Comparison of ENCODE assay signal across 8 cellular contexts in the genomic region with DNA sequence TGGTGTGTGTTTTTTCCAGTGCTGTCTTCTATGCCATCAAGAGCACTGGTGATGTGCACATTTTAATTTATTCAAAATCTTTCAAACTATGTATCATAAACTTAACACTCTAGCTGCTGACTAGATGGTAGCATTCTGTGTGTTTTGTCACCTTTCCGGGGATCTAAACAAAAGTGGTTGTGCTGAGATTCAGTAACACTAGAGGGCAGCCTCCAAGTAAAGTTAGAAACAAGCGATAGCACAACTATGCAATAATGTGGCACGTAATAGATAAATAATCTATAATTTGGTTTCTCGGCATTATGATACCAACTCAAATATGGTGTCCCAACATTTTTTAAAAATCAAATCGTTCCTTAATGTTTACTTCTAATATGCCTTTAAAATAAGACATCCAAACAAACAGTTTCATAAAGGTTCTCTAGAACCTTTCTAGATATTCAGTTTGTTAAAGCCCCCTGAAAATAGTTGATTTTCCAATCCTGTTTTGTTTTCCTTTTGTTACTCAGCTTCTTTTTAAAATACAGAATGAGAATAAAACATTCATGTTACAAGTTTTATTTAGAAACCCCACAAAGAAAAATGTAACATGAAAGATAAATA. TPM values are rescaled to one million over a fixed set of nuclear protein-coding genes. Genes with fewer than 3 reads are reported as not detected.
A peak's percentile ranks its signal among the peaks of the same experiment; 100 is the strongest.
DNase-seq lines count a peak whose midpoint lies in the region; ATAC-seq and TF ChIP-seq lines count a peak whose summit lies in the region.

No MANE protein-coding gene starts in this region.

- 15 to 52% methylated on average over 5 of the region's 5 CpGs for WGBS in sigmoid colon, 2 donors

- H3K9ac ChIP-seq in PC-3 (ENCODE audit: low read length): no peak overlapping the region

- no peak for TF ChIP-seq EP300 in sigmoid colon (IDR thresholded peaks at IDR 0.05)

- no peak overlapping the region for H3K4me3 Mint-ChIP-seq in type B pancreatic cell

- TF ChIP-seq CTCF in A673 (conservative IDR thresholded peaks at IDR 0.05; ENCODE audit: low read depth, low read length): peak; percentile 77
- TF ChIP-seq CTCF in PC-3 (conservative IDR thresholded peaks at IDR 0.05; ENCODE audit: low read depth, low read length): peak; percentile 72
- peak; percentile 55 for TF ChIP-seq CTCF in fibroblast of the aortic adventitia (IDR thresholded peaks at IDR 0.05; ENCODE audit: insufficient read depth, low read length)
- TF ChIP-seq CTCF in type B pancreatic cell (conservative IDR thresholded peaks at IDR 0.05): peak; percentile 76
- peak in 2 of 4 experiments; percentile 30 to 41 for TF ChIP-seq CTCF in sigmoid colon (IDR thresholded peaks at IDR 0.05)

- H3K9me3 ChIP-seq in A673 (ENCODE audit: low read depth, low read length, poor library complexity, severe bottlenecking) (no peaks in the 10 kb centered on the region), PC-3 (ENCODE audit: low read length) (no peaks in the 10 kb centered on the region), sigmoid colon (no peaks in the 10 kb centered on the region)

- H3K27ac ChIP-seq in A673 (ENCODE audit: low read depth, low read length, poor library complexity, severe bottlenecking) (no peak overlapping the region), PC-3 (ENCODE audit: low read length) (no peak overlapping the region), sigmoid colon (no peak overlapping the region)

- no peak for TF ChIP-seq POLR2A in sigmoid colon (IDR thresholded peaks at IDR 0.05)

- H3K4me2 ChIP-seq in PC-3 (ENCODE audit: low read length): no peak overlapping the region

- no peak overlapping the region for H3K27ac Mint-ChIP-seq in type B pancreatic cell

- H3K9me2 ChIP-seq in PC-3 (replicated peaks; ENCODE audit: low read length): no peaks in the 10 kb centered on the region

- no peaks in the 10 kb centered on the region for H3K79me2 ChIP-seq in PC-3 (ENCODE audit: low read length)

- DNase-seq in A673 (ENCODE audit: low spot score) (peak; percentile 52), PC-3 (peak; percentile 38), fibroblast of the aortic adventitia (ENCODE audit: low read depth) (peak; percentile 21), type B pancreatic cell (ENCODE audit: extremely low spot score, unreplicated experiment) (no peak), NCI-H1048 (lab: John Stamatoyannopoulos, UW) (no peak), sigmoid colon (no peak), NCI-H2029 (lab: John Stamatoyannopoulos, UW) (no peak)

- H2AFZ ChIP-seq in PC-3 (ENCODE audit: low read length): no peak overlapping the region

- intact Hi-C loops in A673 (cut with micrococcal nuclease; ENCODE audit: unreplicated experiment): loop anchor here (2.0 to 5.0 kb wide), 2 partner anchors 391 to 420 kb away; no protein-coding TSS in a partner anchor
- intact Hi-C loops in PC-3 (cut with micrococcal nuclease): loop anchor here (5.0 kb wide), 1 partner anchor 420 kb away; no protein-coding TSS in a partner anchor
- intact Hi-C loops in sigmoid colon (cut with DNase I): no loop called here

- no peaks in the 10 kb centered on the region for H3K4me1 ChIP-seq in A673 (ENCODE audit: insufficient read depth, low read length, poor library complexity, severe bottlenecking)
- no peaks in the 10 kb centered on the region for H3K4me1 ChIP-seq in PC-3 (ENCODE audit: insufficient read depth, low read length)
- H3K4me1 ChIP-seq in sigmoid colon: peaks cover 0 to 67% (median 36%) of the 10 kb centered on the region in 4 donors

- H3K4me1 Mint-ChIP-seq in type B pancreatic cell (ENCODE audit: unreplicated experiment): peaks cover 38% of the 10 kb centered on the region

- H3K36me3 ChIP-seq in A673 (ENCODE audit: insufficient read depth, low read length, poor library complexity, severe bottlenecking) (no peaks in the 10 kb centered on the region), PC-3 (ENCODE audit: low read depth, low read length) (no peaks in the 10 kb centered on the region), sigmoid colon (no peaks in the 10 kb centered on the region)

- peaks cover 7% of the 10 kb centered on the region for H3K9me3 Mint-ChIP-seq in type B pancreatic cell

- CTCF ChIA-PET in A673 (lab: Charles Lee) (no interaction called here), PC-3 (lab: Charles Lee) (no interaction called here)

- POLR2A ChIA-PET in A673 (lab: Charles Lee; ENCODE audit: low non-redundant PET) (no interaction called here), PC-3 (lab: Charles Lee; ENCODE audit: unreplicated experiment) (no interaction called here)

- H3K4me3 ChIP-seq in A673 (ENCODE audit: low read depth, low read length, poor library complexity, severe bottlenecking) (no peak overlapping the region), PC-3 (ENCODE audit: low read length) (no peak overlapping the region), fibroblast of the aortic adventitia (ENCODE audit: low read depth, low read length) (no peak overlapping the region), sigmoid colon (no peak overlapping the region)

- H4K20me1 ChIP-seq in PC-3 (ENCODE audit: low read length): no peaks in the 10 kb centered on the region

- H3K36me3 Mint-ChIP-seq in type B pancreatic cell: peaks cover 14% of the 10 kb centered on the region

- H3K27me3 ChIP-seq in A673 (replicated peaks; ENCODE audit: insufficient read depth, low read depth, low read length, poor library complexity) (no peaks in the 10 kb centered on the region), PC-3 (ENCODE audit: low read length) (no peaks in the 10 kb centered on the region), sigmoid colon (no peaks in the 10 kb centered on the region)

- BruUV-seq in A673 (replicated peaks; lab: Mats Ljungman, UMichigan) (no TSS peak), PC-3 (replicated peaks; lab: Mats Ljungman, UMichigan) (no TSS peak)

- ATAC-seq in GM18861 (IDR thresholded peaks at IDR 0.05; ENCODE audit: unreplicated experiment): peak; percentile 47
- ATAC-seq in PC-3: peak; percentile 46; the same call in 1 of the 2 replicates

- no peaks in the 10 kb centered on the region for H3F3A ChIP-seq in PC-3 (ENCODE audit: low read length, unreplicated experiment)

- H3K27me3 Mint-ChIP-seq in type B pancreatic cell: no peaks in the 10 kb centered on the region

RNA-seq across cellular contexts. Expression of a gene that starts 16.9 kb away (rescaled TPM):
- 10.6 and 13.5 TPM in 2 replicates for total RNA-seq in A673 (2021)
- total RNA-seq in PC-3 (2014; rRNA removed): not detected in 2 replicates
- total RNA-seq in fibroblast of the aortic adventitia (ENCODE audit: low replicate concordance): 0.36 and 0.41 TPM in 2 replicates
- 74.0 and 84.2 TPM in 2 replicates for total RNA-seq in type B pancreatic cell (ENCODE audit: low replicate concordance)
- 10 to 100 TPM; 25.0 to 55.7 (median 39.5) TPM for total RNA-seq in sigmoid colon
- 10 to 100 TPM in 1 of 3 donors, 1 to 10 TPM in 2; 4.9 to 16.3 (median 8.4) TPM for polyA plus RNA-seq in sigmoid colon

Comparison
In these comparisons a context has a peak if more than half of its experiments do, and no peak if none do; other contexts are left out.
1. DNase-seq: peak in A673 (single experiment), PC-3 (single experiment) and fibroblast of the aortic adventitia (single experiment); none in type B pancreatic cell (single experiment), NCI-H1048 (single experiment), sigmoid colon (single experiment) and NCI-H2029 (single experiment).